ENCODE assay signal across 8 cellular contexts in genomic region chr17:75270966-75271232, GRCh38. TPM values are rescaled to one million over a fixed set of nuclear protein-coding genes. Genes with fewer than 3 reads are reported as not detected.
DNase-seq lines count a peak whose midpoint lies in the region; ATAC-seq, FAIRE-seq and TF ChIP-seq lines count a peak whose summit lies in the region.

A gene with protein sequence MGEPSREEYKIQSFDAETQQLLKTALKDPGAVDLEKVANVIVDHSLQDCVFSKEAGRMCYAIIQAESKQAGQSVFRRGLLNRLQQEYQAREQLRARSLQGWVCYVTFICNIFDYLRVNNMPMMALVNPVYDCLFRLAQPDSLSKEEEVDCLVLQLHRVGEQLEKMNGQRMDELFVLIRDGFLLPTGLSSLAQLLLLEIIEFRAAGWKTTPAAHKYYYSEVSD (minus strand): TSS chr17:75271231. CDS start chr17:75270195, 1,036 bp downstream.

- peak within 1 kb of the TSS; percentile 91 to 97 for H3K4me3 Mint-ChIP-seq in stimulated activated naive B cell treated with anti-CD40 and anti-IgM and Interleukin-4, amounts not matched to agents 10 μg/mL and 1 μg/mL and 100 μg/mL, for 72 hours

- ATAC-seq in HG02885 (IDR thresholded peaks at IDR 0.05; ENCODE audit: poor library complexity, unreplicated experiment): peak; percentile 37
- peak in 1 of 2 donors; percentile 25 for ATAC-seq in stimulated activated naive B cell treated with anti-CD40 and anti-IgM and Interleukin-4, amounts not matched to agents 10 μg/mL and 1 μg/mL and 100 μg/mL, for 72 hours (replicated peaks)

- H3K4me2 ChIP-seq in BLaER1: peak within 1 kb of the TSS; percentile 96

- DNase-seq in ascending aorta (ENCODE audit: low spot score in 2 of 2) (no peak), NCI-H345 (lab: John Stamatoyannopoulos, UW) (no peak), HTR-8/SVneo (ENCODE audit: insufficient read length, low spot score) (no peak)
- no peak for DNase-seq in stimulated activated naive B cell treated with anti-CD40 and anti-IgM and Interleukin-4, amounts not matched to agents 10 μg/mL and 1 μg/mL and 100 μg/mL, for 72 hours
- DNase-seq in stimulated activated CD4-positive, alpha-beta T cell treated with anti-CD3 and anti-CD28 coated beads, Interleukin-4, amount 100 ng/mL, for 4 hours: no peak

- no peak for FAIRE-seq in HTR-8/SVneo (lab: Jason Lieb, UNC)

- H3K9ac ChIP-seq in BLaER1: peak within 1 kb of the TSS; percentile 95
- peak within 1 kb of the TSS; percentile 69 for H3K9ac ChIP-seq in iPS-18a (ENCODE audit: low read length)

- intact Hi-C loops in ascending aorta (cut with DNase I): loop anchor here (1.0 to 5.0 kb wide), 3 partner anchors 18 to 159 kb away; partner anchors contain the start of genes GRB2 and SLC25A19

- no peaks in the 10 kb centered on the region for H3K27me3 Mint-ChIP-seq in stimulated activated naive B cell treated with anti-CD40 and anti-IgM and Interleukin-4, amounts not matched to agents 10 μg/mL and 1 μg/mL and 100 μg/mL, for 72 hours

- H4K20me1 ChIP-seq in BLaER1: peaks cover 21% of the 10 kb centered on the region

- H3K9me3 ChIP-seq in BLaER1 (no peaks in the 10 kb centered on the region), ascending aorta (no peaks in the 10 kb centered on the region), iPS-18a (ENCODE audit: control insufficient read depth, low read depth, low read length) (no peaks in the 10 kb centered on the region)

- H3K4me1 ChIP-seq in BLaER1 (peaks cover 36% of the 10 kb centered on the region), ascending aorta (peaks cover 15 to 22% of the 10 kb centered on the region in 2 donors), iPS-18a (ENCODE audit: control insufficient read depth, low read depth, low read length) (peaks cover 7% of the 10 kb centered on the region)

- no peak for TF ChIP-seq CTCF in ascending aorta (IDR thresholded peaks at IDR 0.05)

- peaks cover 32 to 66% of the 10 kb centered on the region in 2 donors for H3K4me1 Mint-ChIP-seq in stimulated activated naive B cell treated with anti-CD40 and anti-IgM and Interleukin-4, amounts not matched to agents 10 μg/mL and 1 μg/mL and 100 μg/mL, for 72 hours

- H3K4me3 ChIP-seq in BLaER1 (peak within 1 kb of the TSS; percentile 96), ascending aorta (peak within 1 kb of the TSS; percentile 75 to 95), iPS-18a (ENCODE audit: low read length) (peak within 1 kb of the TSS; percentile 79)

- peaks cover 33 to 43% of the 10 kb centered on the region in 2 donors for H3K36me3 Mint-ChIP-seq in stimulated activated naive B cell treated with anti-CD40 and anti-IgM and Interleukin-4, amounts not matched to agents 10 μg/mL and 1 μg/mL and 100 μg/mL, for 72 hours

- H3K27me3 ChIP-seq in BLaER1 (no peaks in the 10 kb centered on the region), ascending aorta (no peaks in the 10 kb centered on the region), iPS-18a (ENCODE audit: control insufficient read depth, insufficient read depth, low read length) (peaks cover 11% of the 10 kb centered on the region)

- H3K9me3 Mint-ChIP-seq in stimulated activated naive B cell treated with anti-CD40 and anti-IgM and Interleukin-4, amounts not matched to agents 10 μg/mL and 1 μg/mL and 100 μg/mL, for 72 hours: no peaks in the 10 kb centered on the region

- H3K36me3 ChIP-seq in BLaER1: peaks cover 53% of the 10 kb centered on the region
- peaks cover 9% of the 10 kb centered on the region in 2 donors for H3K36me3 ChIP-seq in ascending aorta
- peaks cover 18% of the 10 kb centered on the region for H3K36me3 ChIP-seq in iPS-18a (ENCODE audit: control insufficient read depth, low read depth, low read length)

- peak within 1 kb of the TSS; percentile 92 for H3K27ac ChIP-seq in BLaER1
- H3K27ac ChIP-seq in ascending aorta: peak within 1 kb of the TSS; percentile 97 to 99
- no peak within 1 kb of the TSS for H3K27ac ChIP-seq in iPS-18a (ENCODE audit: low read length)

- H3K27ac Mint-ChIP-seq in stimulated activated naive B cell treated with anti-CD40 and anti-IgM and Interleukin-4, amounts not matched to agents 10 μg/mL and 1 μg/mL and 100 μg/mL, for 72 hours: peak within 1 kb of the TSS; percentile 97

RNA-seq across cellular contexts. Expression of the gene that starts here (rescaled TPM):
- total RNA-seq in ascending aorta: 32.4 TPM
